In the genomic region with DNA sequence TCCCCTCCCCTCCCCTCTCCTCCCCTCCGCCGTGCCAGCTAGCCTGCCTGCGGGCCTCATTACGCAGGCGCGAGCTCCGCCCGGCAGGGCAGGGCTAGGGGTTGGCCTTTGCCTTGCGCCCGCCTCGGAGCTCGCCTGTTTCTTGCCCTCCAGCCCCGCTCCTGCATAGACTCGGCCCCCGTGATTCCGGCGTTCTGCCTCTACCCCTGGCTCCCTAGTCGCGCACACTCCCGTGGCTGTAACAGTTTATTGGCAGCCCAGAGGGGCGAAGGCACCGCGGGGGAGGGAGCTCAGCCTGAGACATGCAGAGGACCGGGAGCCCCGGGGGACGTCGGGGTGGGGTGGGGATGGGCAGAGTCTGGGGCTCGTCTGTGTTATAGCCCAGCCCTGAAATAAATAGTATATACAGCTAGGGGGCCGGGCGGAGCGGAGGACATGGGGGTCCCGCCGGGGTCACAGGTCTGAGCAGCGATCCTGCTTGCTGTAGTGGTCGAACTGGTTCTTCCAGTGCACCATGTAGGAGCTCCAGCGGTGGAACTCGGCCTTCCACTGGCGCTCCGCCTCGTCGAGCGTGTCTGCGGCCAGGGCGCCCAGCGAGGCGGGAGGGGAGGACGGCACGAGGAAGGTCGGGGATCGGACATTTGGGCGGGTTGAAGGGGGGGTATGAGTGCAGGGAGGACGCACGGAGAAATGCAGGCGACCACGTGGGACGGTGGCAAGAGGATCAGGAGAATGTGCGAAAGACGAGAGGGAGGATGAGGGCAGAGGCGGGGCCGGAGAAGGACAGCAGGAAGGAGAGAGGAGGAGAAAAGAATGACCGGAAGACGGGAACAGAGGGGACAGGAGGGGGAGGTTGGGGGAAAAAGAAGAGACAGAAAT, we compare ENCODE assay signal across 8 cellular contexts. TPM values are rescaled to one million over a fixed set of nuclear protein-coding genes. Genes with fewer than 3 reads are reported as not detected.
DNase-seq lines count a peak whose midpoint lies in the region; ATAC-seq and TF ChIP-seq lines count a peak whose summit lies in the region.

No MANE protein-coding gene starts in this region.

- ATAC-seq in GM21825 (IDR thresholded peaks at IDR 0.05; ENCODE audit: unreplicated experiment) = peak; percentile 49

- intact Hi-C loops in activated T-helper 2 cell treated with anti-CD3 and anti-CD28 coated beads, Interferon-gamma antibody, Interleukin-2, Interleukin-4, amounts not matched to agents 10 μg/mL and 5 μg/mL and 100 μg/mL, durations not matched to agents 14 hours and 24 hours and 36 hours (cut with micrococcal nuclease) = loop anchor here (1.0 to 2.0 kb wide), 2 partner anchors 127 to 281 kb away; no protein-coding TSS in a partner anchor

- H3K27me3 ChIP-seq in Loucy (ENCODE audit: insufficient read depth, low read length, poor library complexity, severe bottlenecking) = no peaks in the 10 kb centered on the region

- no peaks in the 10 kb centered on the region for H3K9me2 ChIP-seq in Loucy (replicated peaks; ENCODE audit: low read depth, low read length)

- 0 out of 2 replicates have a peak, but pooled peaks cover 5% of the 10 kb centered on the region for H3F3A ChIP-seq in Loucy (ENCODE audit: low read depth)

- peaks cover 17% of the 10 kb centered on the region for H4K20me1 ChIP-seq in Loucy (ENCODE audit: insufficient read depth, low read length, poor library complexity, severe bottlenecking)

- no peaks in the 10 kb centered on the region for H3K9me3 Mint-ChIP-seq in activated T-helper 2 cell treated with anti-CD3 and anti-CD28 coated beads, Interferon-gamma antibody, Interleukin-2, Interleukin-4, amounts not matched to agents 10 μg/mL and 5 μg/mL and 100 μg/mL, durations not matched to agents 14 hours and 24 hours and 36 hours
- no peaks in the 10 kb centered on the region for H3K9me3 Mint-ChIP-seq in nephron

- TF ChIP-seq CTCF in Loucy (conservative IDR thresholded peaks at IDR 0.05; ENCODE audit: low read length) (no peak), RWPE1 (conservative IDR thresholded peaks at IDR 0.05; ENCODE audit: low read depth) (no peak), fibroblast of pulmonary artery (IDR thresholded peaks at IDR 0.05; ENCODE audit: low read length, missing control alignments) (no peak), nephron (IDR thresholded peaks at IDR 0.05; ENCODE audit: unreplicated experiment in 3 of 3) (no peak)

- H3K27ac ChIP-seq in RWPE1 = peak overlapping the region; percentile 93

- H3K4me3 Mint-ChIP-seq in activated T-helper 2 cell treated with anti-CD3 and anti-CD28 coated beads, Interferon-gamma antibody, Interleukin-2, Interleukin-4, amounts not matched to agents 10 μg/mL and 5 μg/mL and 100 μg/mL, durations not matched to agents 14 hours and 24 hours and 36 hours (ENCODE audit: low read depth) = peak overlapping the region; percentile 79
- H3K4me3 Mint-ChIP-seq in nephron = peak overlapping the region; percentile 89 to 93 (median 93)

- H3K9me3 ChIP-seq in Loucy (ENCODE audit: insufficient read depth, low read depth, low read length) = no peaks in the 10 kb centered on the region

- no peak overlapping the region for H3K27ac Mint-ChIP-seq in activated T-helper 2 cell treated with anti-CD3 and anti-CD28 coated beads, Interferon-gamma antibody, Interleukin-2, Interleukin-4, amounts not matched to agents 10 μg/mL and 5 μg/mL and 100 μg/mL, durations not matched to agents 14 hours and 24 hours and 36 hours
- H3K27ac Mint-ChIP-seq in nephron = peak overlapping the region; percentile 99

- peaks cover 28% of the 10 kb centered on the region for H3K4me1 ChIP-seq in Loucy (ENCODE audit: insufficient read depth, low read length, poor library complexity, severe bottlenecking)

- peak overlapping the region; percentile 60 for H3K9ac ChIP-seq in Loucy (ENCODE audit: low read depth, low read length, poor library complexity, severe bottlenecking)

- CTCF ChIA-PET in RWPE1 (lab: Yijun Ruan, JAX) = interaction anchor here (0.5 to 1.1 kb wide), 5 partner anchors 10 to 393 kb away, joined by 3 to 6 read pairs (median 4); no protein-coding TSS in a partner anchor

- H3K4me1 Mint-ChIP-seq in activated T-helper 2 cell treated with anti-CD3 and anti-CD28 coated beads, Interferon-gamma antibody, Interleukin-2, Interleukin-4, amounts not matched to agents 10 μg/mL and 5 μg/mL and 100 μg/mL, durations not matched to agents 14 hours and 24 hours and 36 hours (ENCODE audit: low read depth) = peaks cover 42% of the 10 kb centered on the region
- H3K4me1 Mint-ChIP-seq in nephron = peaks cover 53% of the 10 kb centered on the region

- H3K4me3 ChIP-seq in Loucy (ENCODE audit: low read length, poor library complexity, severe bottlenecking) (peak overlapping the region; percentile 75), fibroblast of pulmonary artery (replicated peaks; ENCODE audit: low read depth, low read length) (peak overlapping the region; percentile 56)

- H3K36me3 ChIP-seq in Loucy (ENCODE audit: insufficient read depth, low read length) = peaks cover 39% of the 10 kb centered on the region; the same call in 1 of the 2 replicates

- peak overlapping the region; percentile 86 for H2AFZ ChIP-seq in Loucy (ENCODE audit: low read length)

- peak overlapping the region; percentile 72 for H3K4me2 ChIP-seq in Loucy (ENCODE audit: low read depth, low read length, poor library complexity, severe bottlenecking)

- peaks cover 3% of the 10 kb centered on the region; the same call in 1 of the 2 replicates for H3K79me2 ChIP-seq in Loucy (ENCODE audit: insufficient read depth, low read length)

- peaks cover 38% of the 10 kb centered on the region for H3K36me3 Mint-ChIP-seq in activated T-helper 2 cell treated with anti-CD3 and anti-CD28 coated beads, Interferon-gamma antibody, Interleukin-2, Interleukin-4, amounts not matched to agents 10 μg/mL and 5 μg/mL and 100 μg/mL, durations not matched to agents 14 hours and 24 hours and 36 hours (ENCODE audit: low read depth)
- H3K36me3 Mint-ChIP-seq in nephron (ENCODE audit: low read depth) = peaks cover 37% of the 10 kb centered on the region

- peaks cover 30% of the 10 kb centered on the region for H3K27me3 Mint-ChIP-seq in activated T-helper 2 cell treated with anti-CD3 and anti-CD28 coated beads, Interferon-gamma antibody, Interleukin-2, Interleukin-4, amounts not matched to agents 10 μg/mL and 5 μg/mL and 100 μg/mL, durations not matched to agents 14 hours and 24 hours and 36 hours (ENCODE audit: low read depth)
- H3K27me3 Mint-ChIP-seq in nephron (ENCODE audit: low read depth) = no peaks in the 10 kb centered on the region

- peak; percentile 88 for DNase-seq in DMS79 (lab: John Stamatoyannopoulos, UW)
- peak; percentile 97 for DNase-seq in RWPE1 (ENCODE audit: low spot score)
- DNase-seq in activated T-helper 2 cell treated with anti-CD3 and anti-CD28 coated beads, Interferon-gamma antibody, Interleukin-2, Interleukin-4, amounts not matched to agents 10 μg/mL and 5 μg/mL and 100 μg/mL, durations not matched to agents 14 hours and 24 hours and 36 hours (ENCODE audit: low spot score) = peak; percentile 88
- peak; percentile 95 for DNase-seq in fibroblast of pulmonary artery (ENCODE audit: low read depth)
- peak; percentile 92 for DNase-seq in stimulated activated naive CD4-positive, alpha-beta T cell treated with Interleukin-2 at 50 U/mL for 16 hours (lab: John Stamatoyannopoulos, UW)

- POLR2A ChIA-PET in RWPE1 (lab: Yijun Ruan, JAX; ENCODE audit: low non-redundant PET) = interaction anchor here (0.5 to 1.4 kb wide), 10 partner anchors 14 to 404 kb away, joined by 3 to 8 read pairs (median 3); partner anchors contain the start of genes SRRT and TRIP6

RNA-seq across cellular contexts. Expression of gene UFSP1, which starts 0.5 kb away (rescaled TPM):
- 3.8 and 5.0 TPM in 2 replicates for total RNA-seq in activated T-helper 2 cell treated with anti-CD3 and anti-CD28 coated beads, Interferon-gamma antibody, Interleukin-2, Interleukin-4, amounts not matched to agents 10 μg/mL and 5 μg/mL and 100 μg/mL, durations not matched to agents 14 hours and 24 hours and 36 hours

RNA-seq across cellular contexts. Expression of gene ACHE, which starts 5.7 kb away (rescaled TPM):
- total RNA-seq in activated T-helper 2 cell treated with anti-CD3 and anti-CD28 coated beads, Interferon-gamma antibody, Interleukin-2, Interleukin-4, amounts not matched to agents 10 μg/mL and 5 μg/mL and 100 μg/mL, durations not matched to agents 14 hours and 24 hours and 36 hours = 0.09 and 0.21 TPM in 2 replicates

RNA-seq across cellular contexts. Expression of gene SRRT, which starts 15.1 kb away (rescaled TPM):
- total RNA-seq in activated T-helper 2 cell treated with anti-CD3 and anti-CD28 coated beads, Interferon-gamma antibody, Interleukin-2, Interleukin-4, amounts not matched to agents 10 μg/mL and 5 μg/mL and 100 μg/mL, durations not matched to agents 14 hours and 24 hours and 36 hours = 280 and 290 TPM in 2 replicates

RNA-seq across cellular contexts. Expression of gene TRIP6, which starts 22.8 kb away (rescaled TPM):
- total RNA-seq in activated T-helper 2 cell treated with anti-CD3 and anti-CD28 coated beads, Interferon-gamma antibody, Interleukin-2, Interleukin-4, amounts not matched to agents 10 μg/mL and 5 μg/mL and 100 μg/mL, durations not matched to agents 14 hours and 24 hours and 36 hours = 38.5 and 38.7 TPM in 2 replicates

RNA-seq across cellular contexts. Expression of gene SLC12A9, which starts 37.5 kb away (rescaled TPM):
- total RNA-seq in activated T-helper 2 cell treated with anti-CD3 and anti-CD28 coated beads, Interferon-gamma antibody, Interleukin-2, Interleukin-4, amounts not matched to agents 10 μg/mL and 5 μg/mL and 100 μg/mL, durations not matched to agents 14 hours and 24 hours and 36 hours = 27.3 and 31.6 TPM in 2 replicates

Comparison
In these comparisons a context has a peak if more than half of its experiments do, and no peak if none do; other contexts are left out.
1. Peak in every context shown above with its lines: DNase-seq, ATAC-seq, H3K4me3 ChIP-seq and H3K27ac ChIP-seq.